ENCODE assay signal across 1 cellular context in genomic region chr2:72825271-72826155, GRCh38.
TF ChIP-seq lines count a peak whose summit lies in the region.

Gene EXOC6B, minus strand, starts transcription at chr2:72826033.

TF ChIP-seq in HepG2, 621 proteins besides CTCF, POLR2A, EP300 and RAD21 (continued from another document and continues in another):
- TF ChIP-seq ZBTB49 (CRISPR knock-in tag; IDR thresholded peaks at IDR 0.05; ENCODE audit: borderline replicate concordance) (no peak), ZNF136 (CRISPR knock-in tag; IDR thresholded peaks at IDR 0.05; ENCODE audit: low read depth) (no peak), ZNF660 (CRISPR knock-in tag; IDR thresholded peaks at IDR 0.05; ENCODE audit: borderline replicate concordance, low read depth) (no peak), HBP1 (CRISPR knock-in tag; IDR thresholded peaks at IDR 0.05; ENCODE audit: low read depth) (peak; percentile 60), DRAP1 (CRISPR knock-in tag; IDR thresholded peaks at IDR 0.05) (peak; percentile 91), AGO1 (IDR thresholded peaks at IDR 0.05; ENCODE audit: low read depth, low read length, poor library complexity, severe bottlenecking) (peak; percentile 77), FOXM1 (CRISPR knock-in tag; IDR thresholded peaks at IDR 0.05) (no peak), HCFC1 (IDR thresholded peaks at IDR 0.05; ENCODE audit: low read depth, low read length) (peak; percentile 95), ZNF572 (CRISPR knock-in tag; IDR thresholded peaks at IDR 0.05) (0 out of 2 replicates have a peak, but pooled peaks have one; percentile 8), IKZF4 (CRISPR knock-in tag; IDR thresholded peaks at IDR 0.05; ENCODE audit: borderline replicate concordance, low read depth, not compliant biosample characterization) (peak; percentile 39), CBX5 (CRISPR knock-in tag; IDR thresholded peaks at IDR 0.05; ENCODE audit: borderline replicate concordance) (peak; percentile 93), MYPOP (CRISPR knock-in tag; IDR thresholded peaks at IDR 0.05) (0 out of 2 replicates have a peak, but pooled peaks have one; percentile 86), MXD3 (CRISPR knock-in tag; IDR thresholded peaks at IDR 0.05) (peak; percentile 92), ARID5B (CRISPR knock-in tag; IDR thresholded peaks at IDR 0.05) (no peak; the same call in none of the 2 replicates), ZMAT3 (CRISPR knock-in tag; conservative IDR thresholded peaks at IDR 0.05) (peak; percentile 69; the same call in 1 of the 2 replicates), PLSCR1 (CRISPR knock-in tag; IDR thresholded peaks at IDR 0.05; ENCODE audit: borderline replicate concordance) (no peak), ZNF256 (CRISPR knock-in tag; conservative IDR thresholded peaks at IDR 0.05) (no peak), ZNF160 (CRISPR knock-in tag; IDR thresholded peaks at IDR 0.05) (0 out of 2 replicates have a peak, but pooled peaks have one; percentile 34), ZNF816 (CRISPR knock-in tag; IDR thresholded peaks at IDR 0.05; ENCODE audit: borderline replicate concordance) (no peak), TSC22D2 (CRISPR knock-in tag; IDR thresholded peaks at IDR 0.05; ENCODE audit: borderline replicate concordance) (peak; percentile 83; the same call in 1 of the 2 replicates), HIVEP1 (CRISPR knock-in tag; IDR thresholded peaks at IDR 0.05) (peak; percentile 92), RFXANK (CRISPR knock-in tag; IDR thresholded peaks at IDR 0.05) (no peak), ZNF329 (CRISPR knock-in tag; IDR thresholded peaks at IDR 0.05; ENCODE audit: low read depth) (no peak), SMYD3 (CRISPR knock-in tag; IDR thresholded peaks at IDR 0.05) (no peak), SRSF1 (optimal IDR thresholded peaks at IDR 0.05; ENCODE audit: low read depth, low read length) (peak; percentile 94), NFRKB (IDR thresholded peaks at IDR 0.05) (no peak), ZNF784 (CRISPR knock-in tag; IDR thresholded peaks at IDR 0.05; ENCODE audit: borderline replicate concordance) (no peak), ZNF746 (CRISPR knock-in tag; IDR thresholded peaks at IDR 0.05) (peak; percentile 80), ERF (CRISPR knock-in tag; IDR thresholded peaks at IDR 0.05) (peak; percentile 77), NFE2 (CRISPR knock-in tag; IDR thresholded peaks at IDR 0.05) (no peak), SAFB2 (CRISPR knock-in tag; IDR thresholded peaks at IDR 0.05; ENCODE audit: borderline replicate concordance, low read depth) (no peak; the same call in none of the 2 replicates), ZKSCAN1 (IDR thresholded peaks at IDR 0.05; ENCODE audit: low read length) (no peak), CREB1 (IDR thresholded peaks at IDR 0.05) (peak; percentile 95), CREB1 (CRISPR knock-in tag; IDR thresholded peaks at IDR 0.05) (peak; percentile 98), ELK4 (CRISPR knock-in tag; IDR thresholded peaks at IDR 0.05; ENCODE audit: borderline replicate concordance) (no peak), ESRRA (CRISPR knock-in tag; IDR thresholded peaks at IDR 0.05; ENCODE audit: low read depth) (peak; percentile 61; the same call in 1 of the 2 replicates), CBX2 (IDR thresholded peaks at IDR 0.05; ENCODE audit: low read depth, low read length) (no peak), CBX2 (CRISPR knock-in tag; IDR thresholded peaks at IDR 0.05; ENCODE audit: low read depth) (peak; percentile 94), MEIS1 (CRISPR knock-in tag; IDR thresholded peaks at IDR 0.05; ENCODE audit: borderline replicate concordance) (peak; percentile 84; the same call in 1 of the 2 replicates), IRF1 (CRISPR knock-in tag; IDR thresholded peaks at IDR 0.05; ENCODE audit: low read depth) (no peak), EED (CRISPR knock-in tag; IDR thresholded peaks at IDR 0.05) (no peak; the same call in none of the 2 replicates), MNT (IDR thresholded peaks at IDR 0.05) (no peak), E2F1 (CRISPR knock-in tag; IDR thresholded peaks at IDR 0.05) (no peak), TOPORS (CRISPR knock-in tag; IDR thresholded peaks at IDR 0.05) (no peak), ZSCAN30 (CRISPR knock-in tag; IDR thresholded peaks at IDR 0.05) (no peak), RBAK (CRISPR knock-in tag; IDR thresholded peaks at IDR 0.05) (peak; percentile 1; the same call in 1 of the 2 replicates), ZFX (CRISPR knock-in tag; IDR thresholded peaks at IDR 0.05; ENCODE audit: low read depth) (peak; percentile 98), CCAR2 (optimal IDR thresholded peaks at IDR 0.05; ENCODE audit: low read depth, low read length) (no peak), MIER2 (CRISPR knock-in tag; IDR thresholded peaks at IDR 0.05) (peak; percentile 66; the same call in 1 of the 2 replicates), ZNF263 (CRISPR knock-in tag; IDR thresholded peaks at IDR 0.05) (no peak; the same call in 1 of the 2 replicates)
